ENCODE assay signal across 22 cellular contexts in genomic region chr13:108777421-108778420, GRCh38.
DNase-seq lines count a peak whose midpoint lies in the region; ATAC-seq, FAIRE-seq and TF ChIP-seq lines count a peak whose summit lies in the region.
"Had no signal": no experiment of that assay in that cellular context is flagged by ENCODE, and none has a peak within 500 bp of the region (broad histone marks: within the 10 kb centered on the region; RNA-seq: fewer than 3 reads in every experiment).

No MANE protein-coding gene starts in this region.

- no peak for TF ChIP-seq POLR2A in HepG2 (IDR thresholded peaks at IDR 0.05; ENCODE audit: insufficient read depth in 1 of 2, low read depth in 2 of 2, low read length in 2 of 2)
- no peak for TF ChIP-seq POLR2A in right lobe of liver (IDR thresholded peaks at IDR 0.05)
- no peak for TF ChIP-seq POLR2A in sigmoid colon (IDR thresholded peaks at IDR 0.05)

- H2AFZ ChIP-seq in HepG2 (ENCODE audit: low read length) = no peak overlapping the region

- H3K27me3 ChIP-seq in HepG2 (ENCODE audit: control insufficient read depth in 1 of 2, insufficient read depth in 2 of 2, low read length in 2 of 2) = no peaks in the 10 kb centered on the region
- H3K27me3 ChIP-seq in right lobe of liver = no peaks in the 10 kb centered on the region
- H3K27me3 ChIP-seq in sigmoid colon = no peaks in the 10 kb centered on the region

- H3K4me2 ChIP-seq in HepG2 (ENCODE audit: low read depth, low read length) = no peak overlapping the region
- H3K4me2 ChIP-seq: KMS-11 had no signal

- FAIRE-seq in HepG2 (lab: Jason Lieb, UNC) (no peak), urothelium cell line (lab: Jason Lieb, UNC) (no peak)

- no peak for TF ChIP-seq RAD21 in HepG2 (CRISPR knock-in tag; IDR thresholded peaks at IDR 0.05)

- DNase-seq in HepG2 (ENCODE audit: low spot score) = peak; percentile 3
- DNase-seq in right lobe of liver = no peak
- DNase-seq in astrocyte of the hippocampus (ENCODE audit: low read depth, low spot score) = peak; percentile 79
- DNase-seq in iris pigment epithelial cell (ENCODE audit: low read depth) = peak; percentile 76
- DNase-seq in urothelium cell line (ENCODE audit: low spot score) = peak; percentile 22
- no peak for DNase-seq in cerebellum (ENCODE audit: low spot score)
- no peak for DNase-seq in sigmoid colon
- DNase-seq in naive thymus-derived CD8-positive, alpha-beta T cell = no peak
- DNase-seq: 8988T; activated CD8-positive, alpha-beta memory T cell treated with anti-CD3 and anti-CD28 coated beads, Interleukin-2, amount 50 U/mL, for 48 hours; CD8-positive, alpha-beta T cell; central memory CD4-positive, alpha-beta T cell; GDM1; NCI-H1694; T-cell had no signal

- no peak for TF ChIP-seq CTCF in HepG2 (CRISPR knock-in tag; IDR thresholded peaks at IDR 0.05)
- no peak for TF ChIP-seq CTCF in right lobe of liver (IDR thresholded peaks at IDR 0.05)
- no peak for TF ChIP-seq CTCF in sigmoid colon (IDR thresholded peaks at IDR 0.05)

- WGBS in HepG2 (ENCODE audit: low lambda C conversion rate) = 8% methylated on average over 8 of the region's 9 CpGs
- WGBS in right lobe of liver (ENCODE audit: insufficient coverage, low coverage, low lambda C conversion rate, missing lambda C conversion rate) = 22% methylated on average over 8 of the region's 9 CpGs
- WGBS in sigmoid colon, 2 donors = 40 to 57% methylated on average over 9 of the region's 9 CpGs

- no peaks in the 10 kb centered on the region for H3K4me1 Mint-ChIP-seq in naive thymus-derived CD8-positive, alpha-beta T cell
- H3K4me1 Mint-ChIP-seq: activated naive CD4-positive, alpha-beta T cell treated with anti-CD3 and anti-CD28 coated beads, Interleukin-2, amount 50 U/mL, for 24 hours; nephron; stimulated activated effector memory CD8-positive, alpha-beta T cell treated with anti-CD3 and anti-CD28 coated beads, Interleukin-12 subunit alpha, Interleukin-12 subunit beta, amount 100 ng/mL, for 72 hours; T-cell had no signal

- POLR2A ChIA-PET in HepG2 (lab: Yijun Ruan, JAX) = no interaction called here
- POLR2A ChIA-PET in naive thymus-derived CD8-positive, alpha-beta T cell (lab: Charles Lee) = no interaction called here

- no peak overlapping the region for H3K4me3 Mint-ChIP-seq in naive thymus-derived CD8-positive, alpha-beta T cell
- H3K4me3 Mint-ChIP-seq: activated naive CD4-positive, alpha-beta T cell treated with anti-CD3 and anti-CD28 coated beads, Interleukin-2, amount 50 U/mL, for 24 hours; CD8-positive, alpha-beta T cell; nephron; stimulated activated effector memory CD8-positive, alpha-beta T cell treated with anti-CD3 and anti-CD28 coated beads, Interleukin-12 subunit alpha, Interleukin-12 subunit beta, amount 100 ng/mL, for 72 hours; T-cell had no signal

- H3K27ac ChIP-seq in HepG2 (ENCODE audit: extremely low read length, insufficient read depth, low read length) (no peak overlapping the region), right lobe of liver (no peak overlapping the region), sigmoid colon (no peak overlapping the region)
- H3K27ac ChIP-seq: KMS-11 had no signal

- H3K27me3 Mint-ChIP-seq in naive thymus-derived CD8-positive, alpha-beta T cell = peaks cover 0 to 2% (median 0%) of the 10 kb centered on the region in 5 donors
- H3K27me3 Mint-ChIP-seq: T-cell had no signal

- peaks cover 0 to 2% (median 0%) of the 10 kb centered on the region in 3 donors for H3K36me3 Mint-ChIP-seq in naive thymus-derived CD8-positive, alpha-beta T cell
- H3K36me3 Mint-ChIP-seq: activated naive CD4-positive, alpha-beta T cell treated with anti-CD3 and anti-CD28 coated beads, Interleukin-2, amount 50 U/mL, for 24 hours; CD8-positive, alpha-beta T cell; stimulated activated effector memory CD8-positive, alpha-beta T cell treated with anti-CD3 and anti-CD28 coated beads, Interleukin-12 subunit alpha, Interleukin-12 subunit beta, amount 100 ng/mL, for 72 hours; T-cell had no signal

- H3K4me1 ChIP-seq in HepG2 (ENCODE audit: insufficient read depth, low read length) (no peaks in the 10 kb centered on the region), right lobe of liver (no peaks in the 10 kb centered on the region), sigmoid colon (no peaks in the 10 kb centered on the region)

- H3K36me3 ChIP-seq in HepG2 (replicated peaks in 1 of 2; ENCODE audit: control insufficient read depth in 1 of 2, insufficient read depth in 2 of 2, low read length in 2 of 2) (no peaks in the 10 kb centered on the region), right lobe of liver (no peaks in the 10 kb centered on the region), sigmoid colon (no peaks in the 10 kb centered on the region)

- peaks cover 0 to 2% (median 0%) of the 10 kb centered on the region in 9 donors for H3K9me3 Mint-ChIP-seq in naive thymus-derived CD8-positive, alpha-beta T cell
- H3K9me3 Mint-ChIP-seq: activated naive CD4-positive, alpha-beta T cell treated with anti-CD3 and anti-CD28 coated beads, Interleukin-2, amount 50 U/mL, for 24 hours; CD8-positive, alpha-beta T cell; T-cell had no signal

- BruUV-seq in HepG2 (replicated peaks; lab: Mats Ljungman, UMichigan) = no TSS peak

- TF ChIP-seq EP300 in HepG2 (IDR thresholded peaks at IDR 0.05; ENCODE audit: low read depth in 2 of 2, low read length in 2 of 2) (no peak), HepG2 (CRISPR knock-in tag; IDR thresholded peaks at IDR 0.05; ENCODE audit: borderline replicate concordance) (no peak), sigmoid colon (IDR thresholded peaks at IDR 0.05) (no peak)

- H3K79me2 ChIP-seq in HepG2 (ENCODE audit: insufficient read depth, low read length) = no peaks in the 10 kb centered on the region

- intact Hi-C loops in HepG2 (cut with micrococcal nuclease; ENCODE audit: unreplicated experiment) (no loop called here), right lobe of liver (cut with DNase I) (no loop called here), sigmoid colon (cut with DNase I) (no loop called here)

- H3K27ac Mint-ChIP-seq in naive thymus-derived CD8-positive, alpha-beta T cell = no peak overlapping the region
- H3K27ac Mint-ChIP-seq: activated naive CD4-positive, alpha-beta T cell treated with anti-CD3 and anti-CD28 coated beads, Interleukin-2, amount 50 U/mL, for 24 hours; CD8-positive, alpha-beta T cell; nephron; stimulated activated effector memory CD8-positive, alpha-beta T cell treated with anti-CD3 and anti-CD28 coated beads, Interleukin-12 subunit alpha, Interleukin-12 subunit beta, amount 100 ng/mL, for 72 hours; T-cell had no signal

- H3K9ac ChIP-seq in HepG2 (ENCODE audit: insufficient read depth, low read depth, low read length) = no peak overlapping the region
- H3K9ac ChIP-seq: KMS-11 had no signal

- CTCF ChIA-PET in HepG2 (lab: Yijun Ruan, JAX; ENCODE audit: low intra/inter-chr PET ratio, low total read pairs) = no interaction called here

- in situ Hi-C loops in HepG2 (cut with HindIII; ENCODE audit: extremely low pct_ligation_motif_present, low pct_unique_long_range_greater_than_20kb) = no loop called here

- ATAC-seq in HepG2 (no peak), right lobe of liver (no peak)
- ATAC-seq in naive thymus-derived CD8-positive, alpha-beta T cell = no peak
- ATAC-seq: activated CD4-positive, CD25-positive, alpha-beta regulatory T cell treated with anti-CD3 and anti-CD28 coated beads, Interleukin-2, amount 50 U/mL, for 24 hours; CD8-positive, alpha-beta T cell; Panc1; sciatic nerve; stimulated activated effector memory CD8-positive, alpha-beta T cell treated with anti-CD3 and anti-CD28 coated beads, Interleukin-12 subunit alpha, Interleukin-12 subunit beta, amount 100 ng/mL, for 72 hours; T-cell had no signal

- peaks cover 25% of the 10 kb centered on the region; the same call in 1 of the 2 replicates for H3K9me3 ChIP-seq in HepG2 (ENCODE audit: low read length)
- H3K9me3 ChIP-seq in right lobe of liver = no peaks in the 10 kb centered on the region
- H3K9me3 ChIP-seq in sigmoid colon = no peaks in the 10 kb centered on the region

- H4K20me1 ChIP-seq in HepG2 (ENCODE audit: insufficient read depth, low read length) = no peaks in the 10 kb centered on the region

- no peak overlapping the region for H3K4me3 ChIP-seq in HepG2 (replicated peaks in 1 of 3; ENCODE audit: insufficient read depth in 1 of 3, low read depth in 2 of 3, low read length in 3 of 3)
- H3K4me3 ChIP-seq in right lobe of liver = no peak overlapping the region
- H3K4me3 ChIP-seq in sigmoid colon = no peak overlapping the region

TF ChIP-seq in HepG2, 621 proteins besides CTCF, POLR2A, EP300 and RAD21 (continues in another document):
- no peak for TF ChIP-seq PLSCR1 (CRISPR knock-in tag; IDR thresholded peaks at IDR 0.05; ENCODE audit: borderline replicate concordance)
- no peak for TF ChIP-seq ZBTB8A (CRISPR knock-in tag; IDR thresholded peaks at IDR 0.05; ENCODE audit: borderline replicate concordance, low read depth)
- TF ChIP-seq KAT8 (CRISPR knock-in tag; IDR thresholded peaks at IDR 0.05) = no peak
- no peak for TF ChIP-seq BATF2 (CRISPR knock-in tag; IDR thresholded peaks at IDR 0.05)
- no peak for TF ChIP-seq TRIM22 (IDR thresholded peaks at IDR 0.05)
- no peak for TF ChIP-seq RFX3 (CRISPR knock-in tag; IDR thresholded peaks at IDR 0.05)
- no peak for TF ChIP-seq IKZF1 (IDR thresholded peaks at IDR 0.05)
- TF ChIP-seq KDM1A (CRISPR knock-in tag; IDR thresholded peaks at IDR 0.05) = no peak
- no peak for TF ChIP-seq ONECUT2 (CRISPR knock-in tag; IDR thresholded peaks at IDR 0.05)
- no peak for TF ChIP-seq ZNF337 (CRISPR knock-in tag; IDR thresholded peaks at IDR 0.05; ENCODE audit: borderline replicate concordance, low read depth)

Comparison
In these comparisons a context has a peak if more than half of its experiments do, and no peak if none do; other contexts are left out.
1. DNase-seq: peak in HepG2 (single experiment), astrocyte of the hippocampus (single experiment), iris pigment epithelial cell (single experiment) and urothelium cell line (single experiment); none in right lobe of liver (0 of 3), cerebellum (single experiment), sigmoid colon (single experiment) and naive thymus-derived CD8-positive, alpha-beta T cell (0 of 10).